ENCODE assay signal across 1 cellular context in genomic region chr2:237085261-237086221, GRCh38.
A peak's percentile ranks its signal among the peaks of the same experiment; 100 is the strongest.
TF ChIP-seq lines count a peak whose summit lies in the region.

TSS of gene COPS8 (plus strand) at chr2:237085889. CDS start at chr2:237085965, 76 bp downstream.

TF ChIP-seq in HepG2, 621 proteins besides CTCF, POLR2A, EP300 and RAD21 (continued from another document and continues in another):
- TF ChIP-seq, protein P1, sequence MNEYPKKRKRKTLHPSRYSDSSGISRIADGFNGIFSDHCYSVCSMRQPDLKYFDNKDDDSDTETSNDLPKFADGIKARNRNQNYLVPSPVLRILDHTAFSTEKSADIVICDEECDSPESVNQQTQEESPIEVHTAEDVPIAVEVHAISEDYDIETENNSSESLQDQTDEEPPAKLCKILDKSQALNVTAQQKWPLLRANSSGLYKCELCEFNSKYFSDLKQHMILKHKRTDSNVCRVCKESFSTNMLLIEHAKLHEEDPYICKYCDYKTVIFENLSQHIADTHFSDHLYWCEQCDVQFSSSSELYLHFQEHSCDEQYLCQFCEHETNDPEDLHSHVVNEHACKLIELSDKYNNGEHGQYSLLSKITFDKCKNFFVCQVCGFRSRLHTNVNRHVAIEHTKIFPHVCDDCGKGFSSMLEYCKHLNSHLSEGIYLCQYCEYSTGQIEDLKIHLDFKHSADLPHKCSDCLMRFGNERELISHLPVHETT (CRISPR knock-in tag; conservative IDR thresholded peaks at IDR 0.05) = peak; percentile 96
- peak; percentile 67; the same call in 1 of the 2 replicates for TF ChIP-seq KLF6 (CRISPR knock-in tag; IDR thresholded peaks at IDR 0.05)
- peak; percentile 99 for TF ChIP-seq PHF8 (CRISPR knock-in tag; IDR thresholded peaks at IDR 0.05)
- TF ChIP-seq ELF1 (CRISPR knock-in tag; IDR thresholded peaks at IDR 0.05) = peak; percentile 95
- peak; percentile 97 for TF ChIP-seq THAP11 (CRISPR knock-in tag; IDR thresholded peaks at IDR 0.05)
- peak; percentile 99 for TF ChIP-seq ZNF414 (CRISPR knock-in tag; IDR thresholded peaks at IDR 0.05)
- TF ChIP-seq, protein P2, sequence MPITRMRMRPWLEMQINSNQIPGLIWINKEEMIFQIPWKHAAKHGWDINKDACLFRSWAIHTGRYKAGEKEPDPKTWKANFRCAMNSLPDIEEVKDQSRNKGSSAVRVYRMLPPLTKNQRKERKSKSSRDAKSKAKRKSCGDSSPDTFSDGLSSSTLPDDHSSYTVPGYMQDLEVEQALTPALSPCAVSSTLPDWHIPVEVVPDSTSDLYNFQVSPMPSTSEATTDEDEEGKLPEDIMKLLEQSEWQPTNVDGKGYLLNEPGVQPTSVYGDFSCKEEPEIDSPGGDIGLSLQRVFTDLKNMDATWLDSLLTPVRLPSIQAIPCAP (CRISPR knock-in tag; IDR thresholded peaks at IDR 0.05; ENCODE audit: low read depth) = no peak
- 0 out of 2 replicates have a peak, but pooled peaks have one; percentile 10 for TF ChIP-seq ZMYM3 (CRISPR knock-in tag; IDR thresholded peaks at IDR 0.05)
- TF ChIP-seq RARG (CRISPR knock-in tag; IDR thresholded peaks at IDR 0.05; ENCODE audit: low read depth) = no peak; the same call in 1 of the 2 replicates
- peak; percentile 87 for TF ChIP-seq TEAD3 (CRISPR knock-in tag; optimal IDR thresholded peaks at IDR 0.05; ENCODE audit: borderline replicate concordance)
- TF ChIP-seq CAMTA2 (CRISPR knock-in tag; IDR thresholded peaks at IDR 0.05; ENCODE audit: borderline replicate concordance) = peak; percentile 86; the same call in 1 of the 2 replicates
- peak; percentile 60 for TF ChIP-seq TAF15 (IDR thresholded peaks at IDR 0.05; ENCODE audit: low read depth, low read length, poor library complexity, severe bottlenecking)
- TF ChIP-seq, protein P3, sequence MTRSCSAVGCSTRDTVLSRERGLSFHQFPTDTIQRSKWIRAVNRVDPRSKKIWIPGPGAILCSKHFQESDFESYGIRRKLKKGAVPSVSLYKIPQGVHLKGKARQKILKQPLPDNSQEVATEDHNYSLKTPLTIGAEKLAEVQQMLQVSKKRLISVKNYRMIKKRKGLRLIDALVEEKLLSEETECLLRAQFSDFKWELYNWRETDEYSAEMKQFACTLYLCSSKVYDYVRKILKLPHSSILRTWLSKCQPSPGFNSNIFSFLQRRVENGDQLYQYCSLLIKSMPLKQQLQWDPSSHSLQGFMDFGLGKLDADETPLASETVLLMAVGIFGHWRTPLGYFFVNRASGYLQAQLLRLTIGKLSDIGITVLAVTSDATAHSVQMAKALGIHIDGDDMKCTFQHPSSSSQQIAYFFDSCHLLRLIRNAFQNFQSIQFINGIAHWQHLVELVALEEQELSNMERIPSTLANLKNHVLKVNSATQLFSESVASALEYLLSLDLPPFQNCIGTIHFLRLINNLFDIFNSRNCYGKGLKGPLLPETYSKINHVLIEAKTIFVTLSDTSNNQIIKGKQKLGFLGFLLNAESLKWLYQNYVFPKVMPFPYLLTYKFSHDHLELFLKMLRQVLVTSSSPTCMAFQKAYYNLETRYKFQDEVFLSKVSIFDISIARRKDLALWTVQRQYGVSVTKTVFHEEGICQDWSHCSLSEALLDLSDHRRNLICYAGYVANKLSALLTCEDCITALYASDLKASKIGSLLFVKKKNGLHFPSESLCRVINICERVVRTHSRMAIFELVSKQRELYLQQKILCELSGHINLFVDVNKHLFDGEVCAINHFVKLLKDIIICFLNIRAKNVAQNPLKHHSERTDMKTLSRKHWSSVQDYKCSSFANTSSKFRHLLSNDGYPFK (CRISPR knock-in tag; IDR thresholded peaks at IDR 0.05; ENCODE audit: borderline replicate concordance) = peak; percentile 97
- TF ChIP-seq ZNF234 (CRISPR knock-in tag; conservative IDR thresholded peaks at IDR 0.05) = peak; percentile 91
- TF ChIP-seq ZBTB38 (CRISPR knock-in tag; IDR thresholded peaks at IDR 0.05) = peak; percentile 98
- peak; percentile 94 for TF ChIP-seq WIZ (CRISPR knock-in tag; IDR thresholded peaks at IDR 0.05)
- peak; percentile 82; the same call in 1 of the 2 replicates for TF ChIP-seq AKAP8 (CRISPR knock-in tag; IDR thresholded peaks at IDR 0.05)
- no peak for TF ChIP-seq KAT2B (IDR thresholded peaks at IDR 0.05; ENCODE audit: borderline replicate concordance, low read depth, low read length)
- TF ChIP-seq, protein P4, sequence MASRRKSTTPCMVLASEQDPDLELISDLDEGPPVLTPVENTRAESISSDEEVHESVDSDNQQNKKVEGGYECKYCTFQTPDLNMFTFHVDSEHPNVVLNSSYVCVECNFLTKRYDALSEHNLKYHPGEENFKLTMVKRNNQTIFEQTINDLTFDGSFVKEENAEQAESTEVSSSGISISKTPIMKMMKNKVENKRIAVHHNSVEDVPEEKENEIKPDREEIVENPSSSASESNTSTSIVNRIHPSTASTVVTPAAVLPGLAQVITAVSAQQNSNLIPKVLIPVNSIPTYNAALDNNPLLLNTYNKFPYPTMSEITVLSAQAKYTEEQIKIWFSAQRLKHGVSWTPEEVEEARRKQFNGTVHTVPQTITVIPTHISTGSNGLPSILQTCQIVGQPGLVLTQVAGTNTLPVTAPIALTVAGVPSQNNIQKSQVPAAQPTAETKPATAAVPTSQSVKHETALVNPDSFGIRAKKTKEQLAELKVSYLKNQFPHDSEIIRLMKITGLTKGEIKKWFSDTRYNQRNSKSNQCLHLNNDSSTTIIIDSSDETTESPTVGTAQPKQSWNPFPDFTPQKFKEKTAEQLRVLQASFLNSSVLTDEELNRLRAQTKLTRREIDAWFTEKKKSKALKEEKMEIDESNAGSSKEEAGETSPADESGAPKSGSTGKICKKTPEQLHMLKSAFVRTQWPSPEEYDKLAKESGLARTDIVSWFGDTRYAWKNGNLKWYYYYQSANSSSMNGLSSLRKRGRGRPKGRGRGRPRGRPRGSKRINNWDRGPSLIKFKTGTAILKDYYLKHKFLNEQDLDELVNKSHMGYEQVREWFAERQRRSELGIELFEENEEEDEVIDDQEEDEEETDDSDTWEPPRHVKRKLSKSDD (CRISPR knock-in tag; IDR thresholded peaks at IDR 0.05; ENCODE audit: low read depth) = peak; percentile 96
- no peak for TF ChIP-seq SP1 (IDR thresholded peaks at IDR 0.05)
- TF ChIP-seq SP1 (CRISPR knock-in tag; IDR thresholded peaks at IDR 0.05) = peak; percentile 91
- TF ChIP-seq ZSCAN29 (CRISPR knock-in tag; conservative IDR thresholded peaks at IDR 0.05) = peak; percentile 59; the same call in 1 of the 2 replicates
- peak; percentile 44; the same call in 1 of the 2 replicates for TF ChIP-seq NCOR1 (IDR thresholded peaks at IDR 0.05; ENCODE audit: borderline replicate concordance, low read length)
- TF ChIP-seq, protein P5, sequence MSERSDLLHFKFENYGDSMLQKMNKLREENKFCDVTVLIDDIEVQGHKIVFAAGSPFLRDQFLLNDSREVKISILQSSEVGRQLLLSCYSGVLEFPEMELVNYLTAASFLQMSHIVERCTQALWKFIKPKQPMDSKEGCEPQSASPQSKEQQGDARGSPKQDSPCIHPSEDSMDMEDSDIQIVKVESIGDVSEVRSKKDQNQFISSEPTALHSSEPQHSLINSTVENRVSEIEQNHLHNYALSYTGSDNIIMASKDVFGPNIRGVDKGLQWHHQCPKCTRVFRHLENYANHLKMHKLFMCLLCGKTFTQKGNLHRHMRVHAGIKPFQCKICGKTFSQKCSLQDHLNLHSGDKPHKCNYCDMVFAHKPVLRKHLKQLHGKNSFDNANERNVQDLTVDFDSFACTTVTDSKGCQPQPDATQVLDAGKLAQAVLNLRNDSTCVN (CRISPR knock-in tag; IDR thresholded peaks at IDR 0.05; ENCODE audit: borderline replicate concordance) = peak; percentile 71
- TF ChIP-seq GABPA (IDR thresholded peaks at IDR 0.05; ENCODE audit: low read depth, low read length) = peak; percentile 88
- peak; percentile 95 for TF ChIP-seq GABPA (CRISPR knock-in tag; IDR thresholded peaks at IDR 0.05; ENCODE audit: low read depth)
- TF ChIP-seq ZNF619 (CRISPR knock-in tag; IDR thresholded peaks at IDR 0.05) = peak; percentile 79
- TF ChIP-seq ZNF749 (CRISPR knock-in tag; IDR thresholded peaks at IDR 0.05; ENCODE audit: borderline replicate concordance) = no peak; the same call in 1 of the 2 replicates
- TF ChIP-seq ZNF251 (CRISPR knock-in tag; IDR thresholded peaks at IDR 0.05) = peak; percentile 51; the same call in 1 of the 2 replicates
- TF ChIP-seq, protein P6, sequence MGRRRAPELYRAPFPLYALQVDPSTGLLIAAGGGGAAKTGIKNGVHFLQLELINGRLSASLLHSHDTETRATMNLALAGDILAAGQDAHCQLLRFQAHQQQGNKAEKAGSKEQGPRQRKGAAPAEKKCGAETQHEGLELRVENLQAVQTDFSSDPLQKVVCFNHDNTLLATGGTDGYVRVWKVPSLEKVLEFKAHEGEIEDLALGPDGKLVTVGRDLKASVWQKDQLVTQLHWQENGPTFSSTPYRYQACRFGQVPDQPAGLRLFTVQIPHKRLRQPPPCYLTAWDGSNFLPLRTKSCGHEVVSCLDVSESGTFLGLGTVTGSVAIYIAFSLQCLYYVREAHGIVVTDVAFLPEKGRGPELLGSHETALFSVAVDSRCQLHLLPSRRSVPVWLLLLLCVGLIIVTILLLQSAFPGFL (CRISPR knock-in tag; IDR thresholded peaks at IDR 0.05) = peak; percentile 57; the same call in 1 of the 2 replicates
- no peak for TF ChIP-seq ZNF382 (CRISPR knock-in tag; IDR thresholded peaks at IDR 0.05; ENCODE audit: borderline replicate concordance)
- no peak; the same call in 1 of the 2 replicates for TF ChIP-seq ARID3A (IDR thresholded peaks at IDR 0.05; ENCODE audit: low read depth, low read length)
- TF ChIP-seq RBM22 (optimal IDR thresholded peaks at IDR 0.05; ENCODE audit: low read length) = peak; percentile 13
- peak; percentile 84; the same call in 1 of the 2 replicates for TF ChIP-seq ZNF232 (CRISPR knock-in tag; IDR thresholded peaks at IDR 0.05; ENCODE audit: borderline replicate concordance)
- TF ChIP-seq, protein P7, sequence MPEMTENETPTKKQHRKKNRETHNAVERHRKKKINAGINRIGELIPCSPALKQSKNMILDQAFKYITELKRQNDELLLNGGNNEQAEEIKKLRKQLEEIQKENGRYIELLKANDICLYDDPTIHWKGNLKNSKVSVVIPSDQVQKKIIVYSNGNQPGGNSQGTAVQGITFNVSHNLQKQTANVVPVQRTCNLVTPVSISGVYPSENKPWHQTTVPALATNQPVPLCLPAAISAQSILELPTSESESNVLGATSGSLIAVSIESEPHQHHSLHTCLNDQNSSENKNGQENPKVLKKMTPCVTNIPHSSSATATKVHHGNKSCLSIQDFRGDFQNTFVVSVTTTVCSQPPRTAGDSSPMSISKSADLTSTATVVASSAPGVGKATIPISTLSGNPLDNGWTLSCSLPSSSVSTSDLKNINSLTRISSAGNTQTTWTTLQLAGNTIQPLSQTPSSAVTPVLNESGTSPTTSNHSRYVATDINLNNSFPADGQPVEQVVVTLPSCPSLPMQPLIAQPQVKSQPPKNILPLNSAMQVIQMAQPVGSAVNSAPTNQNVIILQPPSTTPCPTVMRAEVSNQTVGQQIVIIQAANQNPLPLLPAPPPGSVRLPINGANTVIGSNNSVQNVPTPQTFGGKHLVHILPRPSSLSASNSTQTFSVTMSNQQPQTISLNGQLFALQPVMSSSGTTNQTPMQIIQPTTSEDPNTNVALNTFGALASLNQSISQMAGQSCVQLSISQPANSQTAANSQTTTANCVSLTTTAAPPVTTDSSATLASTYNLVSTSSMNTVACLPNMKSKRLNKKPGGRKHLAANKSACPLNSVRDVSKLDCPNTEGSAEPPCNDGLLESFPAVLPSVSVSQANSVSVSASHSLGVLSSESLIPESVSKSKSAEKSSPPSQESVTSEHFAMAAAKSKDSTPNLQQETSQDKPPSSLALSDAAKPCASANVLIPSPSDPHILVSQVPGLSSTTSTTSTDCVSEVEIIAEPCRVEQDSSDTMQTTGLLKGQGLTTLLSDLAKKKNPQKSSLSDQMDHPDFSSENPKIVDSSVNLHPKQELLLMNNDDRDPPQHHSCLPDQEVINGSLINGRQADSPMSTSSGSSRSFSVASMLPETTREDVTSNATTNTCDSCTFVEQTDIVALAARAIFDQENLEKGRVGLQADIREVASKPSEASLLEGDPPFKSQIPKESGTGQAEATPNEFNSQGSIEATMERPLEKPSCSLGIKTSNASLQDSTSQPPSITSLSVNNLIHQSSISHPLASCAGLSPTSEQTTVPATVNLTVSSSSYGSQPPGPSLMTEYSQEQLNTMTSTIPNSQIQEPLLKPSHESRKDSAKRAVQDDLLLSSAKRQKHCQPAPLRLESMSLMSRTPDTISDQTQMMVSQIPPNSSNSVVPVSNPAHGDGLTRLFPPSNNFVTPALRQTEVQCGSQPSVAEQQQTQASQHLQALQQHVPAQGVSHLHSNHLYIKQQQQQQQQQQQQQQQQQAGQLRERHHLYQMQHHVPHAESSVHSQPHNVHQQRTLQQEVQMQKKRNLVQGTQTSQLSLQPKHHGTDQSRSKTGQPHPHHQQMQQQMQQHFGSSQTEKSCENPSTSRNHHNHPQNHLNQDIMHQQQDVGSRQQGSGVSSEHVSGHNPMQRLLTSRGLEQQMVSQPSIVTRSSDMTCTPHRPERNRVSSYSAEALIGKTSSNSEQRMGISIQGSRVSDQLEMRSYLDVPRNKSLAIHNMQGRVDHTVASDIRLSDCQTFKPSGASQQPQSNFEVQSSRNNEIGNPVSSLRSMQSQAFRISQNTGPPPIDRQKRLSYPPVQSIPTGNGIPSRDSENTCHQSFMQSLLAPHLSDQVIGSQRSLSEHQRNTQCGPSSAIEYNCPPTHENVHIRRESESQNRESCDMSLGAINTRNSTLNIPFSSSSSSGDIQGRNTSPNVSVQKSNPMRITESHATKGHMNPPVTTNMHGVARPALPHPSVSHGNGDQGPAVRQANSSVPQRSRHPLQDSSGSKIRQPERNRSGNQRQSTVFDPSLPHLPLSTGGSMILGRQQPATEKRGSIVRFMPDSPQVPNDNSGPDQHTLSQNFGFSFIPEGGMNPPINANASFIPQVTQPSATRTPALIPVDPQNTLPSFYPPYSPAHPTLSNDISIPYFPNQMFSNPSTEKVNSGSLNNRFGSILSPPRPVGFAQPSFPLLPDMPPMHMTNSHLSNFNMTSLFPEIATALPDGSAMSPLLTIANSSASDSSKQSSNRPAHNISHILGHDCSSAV (CRISPR knock-in tag; IDR thresholded peaks at IDR 0.05; ENCODE audit: borderline replicate concordance) = peak; percentile 57; the same call in 1 of the 2 replicates
- TF ChIP-seq ZNF235 (CRISPR knock-in tag; IDR thresholded peaks at IDR 0.05; ENCODE audit: borderline replicate concordance) = no peak
- peak; percentile 95 for TF ChIP-seq SP4 (CRISPR knock-in tag; IDR thresholded peaks at IDR 0.05)
